17 cellular contexts compared by ENCODE assay signal in the genomic region with DNA sequence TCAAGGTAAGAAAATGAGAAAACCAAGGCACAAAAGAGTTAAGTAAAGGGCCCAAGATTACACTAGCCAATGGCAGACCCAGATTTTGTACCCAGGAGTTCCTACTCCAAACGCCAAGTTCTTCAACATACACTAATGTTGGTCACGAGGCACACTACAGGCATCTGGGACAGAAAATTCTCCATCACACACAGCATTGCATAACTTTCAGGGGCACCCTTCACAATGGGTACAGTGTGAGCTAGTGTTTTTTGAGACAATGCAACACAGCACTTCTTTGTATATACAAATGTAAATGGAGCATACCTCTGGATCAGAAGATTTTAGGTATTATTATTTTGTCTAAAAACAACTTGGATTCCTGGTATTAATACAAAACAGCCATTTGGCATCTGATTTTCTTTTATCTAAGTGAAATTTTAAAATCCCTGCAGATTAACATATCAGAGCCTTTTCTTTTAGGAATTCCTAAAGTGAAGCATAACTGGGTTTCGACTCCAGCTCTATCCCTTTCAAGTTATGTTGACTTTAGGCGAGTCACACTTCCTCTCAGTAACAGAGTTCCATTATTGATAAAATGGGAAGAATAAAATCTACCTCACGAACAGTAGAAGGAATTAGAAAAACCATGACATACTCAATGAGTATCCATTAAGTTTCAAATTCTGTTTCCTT. TPM values are rescaled to one million over a fixed set of nuclear protein-coding genes. Genes with fewer than 3 reads are reported as not detected.
DNase-seq lines count a peak whose midpoint lies in the region; ATAC-seq and TF ChIP-seq lines count a peak whose summit lies in the region.
"Had no signal": no experiment of that assay in that cellular context is flagged by ENCODE, and none has a peak within 500 bp of the region (broad histone marks: within the 10 kb centered on the region; RNA-seq: fewer than 3 reads in every experiment).

No MANE protein-coding gene starts in this region.

- H3K27ac Mint-ChIP-seq in Calu3 (ENCODE audit: unreplicated experiment), result peak overlapping the region; percentile 94
- H3K27ac Mint-ChIP-seq in activated T-helper 1 cell treated with anti-CD3 and anti-CD28 coated beads, Interleukin-12 subunit alpha, Interleukin-12 subunit beta, Interleukin-2, Interleukin-4 antibody, amounts not matched to agents 30 ng/mL and 10 ng/mL and 1 ng/mL, durations not matched to agents 14 hours and 24 hours and 36 hours, result no peak overlapping the region
- H3K27ac Mint-ChIP-seq: activated CD8-positive, alpha-beta T cell treated with anti-CD3 and anti-CD28 coated beads, Interleukin-2, amount 10 ng/mL, durations not matched to agents 7 days and 5 days had no signal

- H3K9me3 Mint-ChIP-seq in Calu3 (ENCODE audit: low read depth, unreplicated experiment), result no peaks in the 10 kb centered on the region
- H3K9me3 Mint-ChIP-seq in activated T-helper 1 cell treated with anti-CD3 and anti-CD28 coated beads, Interleukin-12 subunit alpha, Interleukin-12 subunit beta, Interleukin-2, Interleukin-4 antibody, amounts not matched to agents 30 ng/mL and 10 ng/mL and 1 ng/mL, durations not matched to agents 14 hours and 24 hours and 36 hours, result no peaks in the 10 kb centered on the region

- H3K36me3 ChIP-seq in HUES48 (ENCODE audit: control insufficient read depth, insufficient read depth, low read length), result peaks cover 27% of the 10 kb centered on the region

- H3K36me3 Mint-ChIP-seq in Calu3 (ENCODE audit: insufficient read depth, unreplicated experiment), result peaks cover 2% of the 10 kb centered on the region
- peaks cover 6% of the 10 kb centered on the region for H3K36me3 Mint-ChIP-seq in activated T-helper 1 cell treated with anti-CD3 and anti-CD28 coated beads, Interleukin-12 subunit alpha, Interleukin-12 subunit beta, Interleukin-2, Interleukin-4 antibody, amounts not matched to agents 30 ng/mL and 10 ng/mL and 1 ng/mL, durations not matched to agents 14 hours and 24 hours and 36 hours (ENCODE audit: low read depth)

- CTCF ChIA-PET in Calu3 (lab: Charles Lee), result interaction anchor here (0.7 to 1.0 kb wide), 2 partner anchors 26 to 132 kb away, joined by 4 to 5 read pairs; no protein-coding TSS in a partner anchor

- peaks cover 34% of the 10 kb centered on the region for H3K4me1 Mint-ChIP-seq in Calu3 (ENCODE audit: low read depth, unreplicated experiment)
- H3K4me1 Mint-ChIP-seq in activated T-helper 1 cell treated with anti-CD3 and anti-CD28 coated beads, Interleukin-12 subunit alpha, Interleukin-12 subunit beta, Interleukin-2, Interleukin-4 antibody, amounts not matched to agents 30 ng/mL and 10 ng/mL and 1 ng/mL, durations not matched to agents 14 hours and 24 hours and 36 hours (ENCODE audit: low read depth), result peaks cover 16% of the 10 kb centered on the region

- no TSS peak for BruUV-seq in Calu3 (replicated peaks; lab: Mats Ljungman, UMichigan)

- H3K27ac ChIP-seq in HUES48 (ENCODE audit: low read depth, low read length), result peak overlapping the region; percentile 89

- no peaks in the 10 kb centered on the region for H3K9me3 ChIP-seq in HUES48 (ENCODE audit: control insufficient read depth, insufficient read depth, low read length)

- no peak for TF ChIP-seq CTCF in Calu3 (IDR thresholded peaks at IDR 0.05; ENCODE audit: unreplicated experiment)
- TF ChIP-seq CTCF in cardiac fibroblast (IDR thresholded peaks at IDR 0.05; ENCODE audit: low read depth, low read length), result no peak
- no peak for TF ChIP-seq CTCF in GM13977 (IDR thresholded peaks at IDR 0.05; ENCODE audit: extremely low read depth, insufficient read depth, missing control alignments)

- H3K4me1 ChIP-seq in HUES48 (ENCODE audit: control insufficient read depth, insufficient read depth, low read length), result peaks cover 12% of the 10 kb centered on the region

- H3K4me3 ChIP-seq in HUES48 (ENCODE audit: low read depth, low read length) (no peak overlapping the region), cardiac fibroblast (replicated peaks in 1 of 2; ENCODE audit: low read depth in 2 of 2, low read length in 2 of 2) (no peak overlapping the region)

- no peak for DNase-seq in Calu3
- peak; percentile 42 to 45 for DNase-seq in cardiac fibroblast (ENCODE audit: low read depth in 2 of 2)
- peak; percentile 24 to 46 for DNase-seq in lung microvascular endothelial cell (ENCODE audit: low read depth in 2 of 2)
- no peak for DNase-seq in GM13977 (ENCODE audit: low spot score)
- DNase-seq in epidermal melanocyte (ENCODE audit: insufficient read length, low spot score), result no peak
- no peak for DNase-seq in activated T-helper 1 cell treated with anti-CD3 and anti-CD28 coated beads, Interleukin-12 subunit alpha, Interleukin-12 subunit beta, Interleukin-2, Interleukin-4 antibody, amounts not matched to agents 30 ng/mL and 10 ng/mL and 1 ng/mL, durations not matched to agents 14 hours and 24 hours and 36 hours (ENCODE audit: low spot score)
- DNase-seq: activated CD8-positive, alpha-beta T cell treated with anti-CD3 and anti-CD28 coated beads, Interleukin-2, amount 10 ng/mL, durations not matched to agents 7 days and 5 days; AML-193; central memory CD4-positive, alpha-beta T cell; DMS79 treated with DMSO at 0.1 percent for 48 hours; erythroblast; NCI-H1048; NCI-H446; stimulated activated CD4-positive, alpha-beta T cell treated with anti-CD3 and anti-CD28 coated beads, Interleukin-2, amount 100 ng/mL, for 48 hours; T-helper 9 cell had no signal

- H3K9ac ChIP-seq in HUES48 (ENCODE audit: low read depth, low read length), result no peak overlapping the region; the same call in 1 of the 2 replicates

- intact Hi-C loops in Calu3 (cut with micrococcal nuclease; ENCODE audit: unreplicated experiment), result loop anchor here (2.0 to 5.0 kb wide), 2 partner anchors 26 to 38 kb away; no protein-coding TSS in a partner anchor
- intact Hi-C loops in activated T-helper 1 cell treated with anti-CD3 and anti-CD28 coated beads, Interleukin-12 subunit alpha, Interleukin-12 subunit beta, Interleukin-2, Interleukin-4 antibody, amounts not matched to agents 30 ng/mL and 10 ng/mL and 1 ng/mL, durations not matched to agents 14 hours and 24 hours and 36 hours (cut with micrococcal nuclease), result no loop called here

- H3K27me3 ChIP-seq in HUES48 (ENCODE audit: control insufficient read depth, insufficient read depth, low read length), result no peaks in the 10 kb centered on the region

- ATAC-seq in HG03108 (IDR thresholded peaks at IDR 0.05; ENCODE audit: unreplicated experiment), result no peak
- ATAC-seq: activated CD8-positive, alpha-beta T cell treated with anti-CD3 and anti-CD28 coated beads, Interleukin-2, amount 10 ng/mL, durations not matched to agents 7 days and 5 days had no signal

- peak overlapping the region; percentile 56 for H3K4me3 Mint-ChIP-seq in Calu3 (ENCODE audit: low read depth, unreplicated experiment)
- H3K4me3 Mint-ChIP-seq in activated T-helper 1 cell treated with anti-CD3 and anti-CD28 coated beads, Interleukin-12 subunit alpha, Interleukin-12 subunit beta, Interleukin-2, Interleukin-4 antibody, amounts not matched to agents 30 ng/mL and 10 ng/mL and 1 ng/mL, durations not matched to agents 14 hours and 24 hours and 36 hours, result no peak overlapping the region
- H3K4me3 Mint-ChIP-seq: activated CD8-positive, alpha-beta T cell treated with anti-CD3 and anti-CD28 coated beads, Interleukin-2, amount 10 ng/mL, durations not matched to agents 7 days and 5 days had no signal

- in situ Hi-C loops in GM13977 (cut with MboI; ENCODE audit: low pct_unique_long_range_greater_than_20kb, low sequenced_read_pairs, unreplicated experiment), result no loop called here

- no peaks in the 10 kb centered on the region for H3K27me3 Mint-ChIP-seq in Calu3 (ENCODE audit: unreplicated experiment)
- H3K27me3 Mint-ChIP-seq in activated T-helper 1 cell treated with anti-CD3 and anti-CD28 coated beads, Interleukin-12 subunit alpha, Interleukin-12 subunit beta, Interleukin-2, Interleukin-4 antibody, amounts not matched to agents 30 ng/mL and 10 ng/mL and 1 ng/mL, durations not matched to agents 14 hours and 24 hours and 36 hours (ENCODE audit: insufficient read depth), result no peaks in the 10 kb centered on the region

RNA-seq across cellular contexts. Expression of gene ADGRA3, which starts 41.1 kb away (rescaled TPM):
- total RNA-seq in Calu3 (2022) (48.4 and 63.2 TPM in 2 replicates), lung microvascular endothelial cell (9.2 and 12.9 TPM in 2 replicates)
- 19.2 and 19.8 TPM in 2 replicates for total RNA-seq in activated T-helper 1 cell treated with anti-CD3 and anti-CD28 coated beads, Interleukin-12 subunit alpha, Interleukin-12 subunit beta, Interleukin-2, Interleukin-4 antibody, amounts not matched to agents 30 ng/mL and 10 ng/mL and 1 ng/mL, durations not matched to agents 14 hours and 24 hours and 36 hours

Comparison
In these comparisons a context has a peak if more than half of its experiments do, and no peak if none do; other contexts are left out.
1. DNase-seq: peak in cardiac fibroblast (2 of 2) and lung microvascular endothelial cell (2 of 2); none in Calu3 (single experiment), GM13977 (single experiment), epidermal melanocyte (single experiment) and activated T-helper 1 cell treated with anti-CD3 and anti-CD28 coated beads, Interleukin-12 subunit alpha, Interleukin-12 subunit beta, Interleukin-2, Interleukin-4 antibody, amounts not matched to agents 30 ng/mL and 10 ng/mL and 1 ng/mL, durations not matched to agents 14 hours and 24 hours and 36 hours (single experiment).